ENCODE assay signal across 1 cellular context in the genomic region with DNA sequence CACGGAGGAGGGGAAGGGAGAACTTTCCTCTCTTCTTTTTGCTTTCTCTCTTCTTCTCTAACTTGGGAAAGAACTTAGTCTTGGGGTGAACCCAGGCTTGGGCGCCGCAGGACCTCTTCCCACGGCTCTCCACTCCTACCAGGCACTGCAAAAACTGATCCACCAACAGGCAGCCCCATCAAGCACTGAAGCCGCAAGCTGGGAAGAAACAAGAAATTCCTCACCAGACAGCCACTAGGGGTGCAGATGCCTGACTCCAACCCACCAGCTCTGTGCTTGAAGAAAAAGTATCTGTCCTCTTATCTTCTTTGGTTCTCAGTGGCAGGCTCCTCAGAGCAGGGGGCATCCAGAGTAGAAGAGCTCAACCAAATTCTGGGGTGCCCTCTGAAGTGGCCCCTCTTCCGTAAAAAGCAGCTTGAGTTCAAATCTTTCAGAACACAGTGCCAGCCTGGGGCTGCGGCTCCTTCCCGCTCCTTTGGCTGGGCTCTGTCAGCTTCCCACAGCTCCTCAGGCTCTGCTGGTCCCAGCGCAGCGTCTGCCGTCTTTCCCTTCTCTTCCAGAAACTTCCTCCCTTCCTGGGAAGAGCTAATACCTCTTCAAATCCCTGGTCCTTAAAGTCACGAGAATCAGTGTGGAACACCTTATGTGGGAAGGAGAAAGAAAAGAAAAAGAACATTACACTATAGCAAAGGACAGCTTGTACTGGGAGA.
TF ChIP-seq lines count a peak whose summit lies in the region.

No MANE protein-coding gene starts in this region.

TF ChIP-seq in K562, 482 proteins besides CTCF, POLR2A, EP300 and RAD21:
- TF ChIP-seq DMBX1 (CRISPR knock-in tag; IDR thresholded peaks at IDR 0.05; ENCODE audit: borderline replicate concordance): no peak
- no peak for TF ChIP-seq KDM2B (CRISPR knock-in tag; IDR thresholded peaks at IDR 0.05)
- TF ChIP-seq USF1 (CRISPR knock-in tag; IDR thresholded peaks at IDR 0.05): no peak
- TF ChIP-seq, protein P1, sequence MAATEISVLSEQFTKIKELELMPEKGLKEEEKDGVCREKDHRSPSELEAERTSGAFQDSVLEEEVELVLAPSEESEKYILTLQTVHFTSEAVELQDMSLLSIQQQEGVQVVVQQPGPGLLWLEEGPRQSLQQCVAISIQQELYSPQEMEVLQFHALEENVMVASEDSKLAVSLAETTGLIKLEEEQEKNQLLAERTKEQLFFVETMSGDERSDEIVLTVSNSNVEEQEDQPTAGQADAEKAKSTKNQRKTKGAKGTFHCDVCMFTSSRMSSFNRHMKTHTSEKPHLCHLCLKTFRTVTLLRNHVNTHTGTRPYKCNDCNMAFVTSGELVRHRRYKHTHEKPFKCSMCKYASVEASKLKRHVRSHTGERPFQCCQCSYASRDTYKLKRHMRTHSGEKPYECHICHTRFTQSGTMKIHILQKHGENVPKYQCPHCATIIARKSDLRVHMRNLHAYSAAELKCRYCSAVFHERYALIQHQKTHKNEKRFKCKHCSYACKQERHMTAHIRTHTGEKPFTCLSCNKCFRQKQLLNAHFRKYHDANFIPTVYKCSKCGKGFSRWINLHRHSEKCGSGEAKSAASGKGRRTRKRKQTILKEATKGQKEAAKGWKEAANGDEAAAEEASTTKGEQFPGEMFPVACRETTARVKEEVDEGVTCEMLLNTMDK (IDR thresholded peaks at IDR 0.05; ENCODE audit: borderline replicate concordance, insufficient read depth, low read depth, low read length, poor library complexity, severe bottlenecking): peak; percentile 32
- no peak for TF ChIP-seq ZNF146 (CRISPR knock-in tag; IDR thresholded peaks at IDR 0.05; ENCODE audit: unreplicated experiment)
